ENCODE assay signal across 8 cellular contexts in genomic region chr2:64019975-64020281, GRCh38. TPM values are rescaled to one million over a fixed set of nuclear protein-coding genes. Genes with fewer than 3 reads are reported as not detected.
DNase-seq lines count a peak whose midpoint lies in the region; ATAC-seq, FAIRE-seq and TF ChIP-seq lines count a peak whose summit lies in the region.

No MANE protein-coding gene starts in this region.

- DNase-seq in PC-3 = peak; percentile 24
- no peak for DNase-seq in epithelial cell of prostate (ENCODE audit: low read depth, low spot score)
- no peak for DNase-seq in prostate gland (ENCODE audit: low spot score)
- no peak for DNase-seq in cerebellar cortex (ENCODE audit: low spot score)
- no peak for DNase-seq in H54 (ENCODE audit: insufficient read length, low spot score)
- DNase-seq in GM03348 (ENCODE audit: low spot score) = no peak
- no peak for DNase-seq in activated gamma-delta T cell (lab: John Stamatoyannopoulos, UW)

- H4K20me1 ChIP-seq in PC-3 (ENCODE audit: low read length) = no peaks in the 10 kb centered on the region

- no peaks in the 10 kb centered on the region for H3K9me2 ChIP-seq in PC-3 (replicated peaks; ENCODE audit: low read length)

- H3K36me3 ChIP-seq in PC-3 (ENCODE audit: low read depth, low read length) (no peaks in the 10 kb centered on the region), prostate gland (no peaks in the 10 kb centered on the region)

- no peaks in the 10 kb centered on the region for H3F3A ChIP-seq in PC-3 (ENCODE audit: low read length, unreplicated experiment)

- intact Hi-C loops in PC-3 (cut with micrococcal nuclease) (loop anchor here (5.0 to 10.0 kb wide), 3 partner anchors 38 to 325 kb away; no protein-coding TSS in a partner anchor), prostate gland (cut with DNase I) (no loop called here)

- H2AFZ ChIP-seq in PC-3 (ENCODE audit: low read length) = peak overlapping the region; percentile 93

- no TSS peak for BruUV-seq in PC-3 (replicated peaks; lab: Mats Ljungman, UMichigan)

- FAIRE-seq in H54 (lab: Jason Lieb, UNC) = no peak

- peak overlapping the region; percentile 84 for H3K9ac ChIP-seq in PC-3 (ENCODE audit: low read length)

- CTCF ChIA-PET in PC-3 (lab: Charles Lee) = no interaction called here

- POLR2A ChIA-PET in PC-3 (lab: Charles Lee; ENCODE audit: unreplicated experiment) = no interaction called here

- TF ChIP-seq POLR2A in prostate gland (IDR thresholded peaks at IDR 0.05) = no peak
- no peak for TF ChIP-seq POLR2A in H54 (IDR thresholded peaks at IDR 0.05; ENCODE audit: low read depth, low read length)

- TF ChIP-seq CTCF in PC-3 (conservative IDR thresholded peaks at IDR 0.05; ENCODE audit: low read depth, low read length) (no peak), prostate gland (IDR thresholded peaks at IDR 0.05) (no peak)

- H3K4me1 ChIP-seq in PC-3 (ENCODE audit: insufficient read depth, low read length) (peaks cover 23% of the 10 kb centered on the region), prostate gland (replicated peaks) (no peaks in the 10 kb centered on the region)

- H3K9me3 ChIP-seq in PC-3 (ENCODE audit: low read length) (no peaks in the 10 kb centered on the region), prostate gland (no peaks in the 10 kb centered on the region)

- no peak; the same call in 1 of the 2 replicates for ATAC-seq in PC-3

- peak overlapping the region; percentile 39 for H3K27ac ChIP-seq in PC-3 (ENCODE audit: low read length)
- peak overlapping the region; percentile 83 for H3K27ac ChIP-seq in epithelial cell of prostate
- peak overlapping the region; percentile 98 to 99 for H3K27ac ChIP-seq in prostate gland

- H3K4me2 ChIP-seq in PC-3 (ENCODE audit: low read length) = peak overlapping the region; percentile 97

- H3K79me2 ChIP-seq in PC-3 (ENCODE audit: low read length) = peaks cover 38% of the 10 kb centered on the region

- peak overlapping the region; percentile 94; the same call in 1 of the 2 replicates for H3K4me3 ChIP-seq in GM08714 (ENCODE audit: low read length)
- peak overlapping the region; percentile 91; the same call in 1 of the 2 replicates for H3K4me3 ChIP-seq in PC-3 (ENCODE audit: low read length)
- H3K4me3 ChIP-seq in prostate gland = peak overlapping the region in 1 of 2 donors; percentile 86

- H3K27me3 ChIP-seq in PC-3 (ENCODE audit: low read length) (no peaks in the 10 kb centered on the region), prostate gland (replicated peaks; ENCODE audit: insufficient read depth) (no peaks in the 10 kb centered on the region)

RNA-seq across cellular contexts. Expression of gene VPS54, which starts 0.7 kb away (rescaled TPM):
- total RNA-seq in PC-3 (2014; rRNA removed) (17.9 and 18.6 TPM in 2 replicates), prostate gland (10 to 100 TPM; 33.5 to 41.1 TPM)

Comparison
In these comparisons a context has a peak if more than half of its experiments do, and no peak if none do; other contexts are left out.
1. H3K27ac ChIP-seq: peak in every context shown above with its lines; median percentile 98 in prostate gland; 83 in epithelial cell of prostate; 39 in PC-3.